8 cellular contexts compared by ENCODE assay signal in genomic region chr11:111422494-111423249, GRCh38. TPM values are rescaled to one million over a fixed set of nuclear protein-coding genes. Genes with fewer than 3 reads are reported as not detected.
DNase-seq lines count a peak whose midpoint lies in the region; ATAC-seq, FAIRE-seq and TF ChIP-seq lines count a peak whose summit lies in the region.

No MANE protein-coding gene starts in this region.

- TF ChIP-seq CTCF in Peyer's patch (IDR thresholded peaks at IDR 0.05): peak; percentile 62 to 83 (median 74)

- no peak overlapping the region for H3K4me3 Mint-ChIP-seq in activated naive CD8-positive, alpha-beta T cell treated with anti-CD3 and anti-CD28 coated beads, Interleukin-2, amount 10 ng/mL, durations not matched to agents 7 days and 5 days

- no peak overlapping the region for H3K4me3 ChIP-seq in Peyer's patch

- POLR2A ChIA-PET in activated naive CD8-positive, alpha-beta T cell treated with anti-CD3 and anti-CD28 coated beads, Interleukin-2, amount 10 ng/mL, durations not matched to agents 7 days and 5 days (lab: Charles Lee): no interaction called here

- H3K4me1 Mint-ChIP-seq in activated naive CD8-positive, alpha-beta T cell treated with anti-CD3 and anti-CD28 coated beads, Interleukin-2, amount 10 ng/mL, durations not matched to agents 7 days and 5 days: peaks cover 20% of the 10 kb centered on the region

- DNase-seq in EH (ENCODE audit: low read depth) (peak; percentile 35), HTR-8/SVneo (ENCODE audit: insufficient read length, low spot score) (peak; percentile 55), Peyer's patch (peak; percentile 75 to 85 (median 79)), iPS DF 19.7 (ENCODE audit: low read depth, low spot score) (peak; percentile 52), putamen (ENCODE audit: low spot score) (no peak)
- peak; percentile 62 for DNase-seq in activated naive CD8-positive, alpha-beta T cell treated with anti-CD3 and anti-CD28 coated beads, Interleukin-2, amount 10 ng/mL, durations not matched to agents 7 days and 5 days
- DNase-seq in stimulated activated CD4-positive, alpha-beta T cell treated with anti-CD3 and anti-CD28 coated beads, Interleukin-2, amount 100 ng/mL, for 4 hours (ENCODE audit: low read depth): peak; percentile 57

- no peaks in the 10 kb centered on the region for H3K9me3 ChIP-seq in Peyer's patch

- no peak for TF ChIP-seq POLR2A in Peyer's patch (IDR thresholded peaks at IDR 0.05)

- peak; percentile 79 for ATAC-seq in GM21528 (IDR thresholded peaks at IDR 0.05; ENCODE audit: low FRiP score, unreplicated experiment)
- ATAC-seq in activated naive CD8-positive, alpha-beta T cell treated with anti-CD3 and anti-CD28 coated beads, Interleukin-2, amount 10 ng/mL, durations not matched to agents 7 days and 5 days (ENCODE audit: low read depth): peak; percentile 62

- peak; percentile 16 for FAIRE-seq in HTR-8/SVneo (lab: Jason Lieb, UNC)

- H3K27me3 Mint-ChIP-seq in activated naive CD8-positive, alpha-beta T cell treated with anti-CD3 and anti-CD28 coated beads, Interleukin-2, amount 10 ng/mL, durations not matched to agents 7 days and 5 days: peaks cover 4% of the 10 kb centered on the region

- H3K27ac ChIP-seq in Peyer's patch: peak overlapping the region in 3 of 4 donors; percentile 40 to 56 (median 55)

- no peaks in the 10 kb centered on the region for H3K27me3 ChIP-seq in Peyer's patch

- H3K4me1 ChIP-seq in Peyer's patch: peaks cover 0 to 26% (median 23%) of the 10 kb centered on the region in 4 donors

- H3K36me3 ChIP-seq in Peyer's patch: no peaks in the 10 kb centered on the region

- peaks cover 3% of the 10 kb centered on the region for H3K36me3 Mint-ChIP-seq in activated naive CD8-positive, alpha-beta T cell treated with anti-CD3 and anti-CD28 coated beads, Interleukin-2, amount 10 ng/mL, durations not matched to agents 7 days and 5 days

- peaks cover 6% of the 10 kb centered on the region for H3K9me3 Mint-ChIP-seq in activated naive CD8-positive, alpha-beta T cell treated with anti-CD3 and anti-CD28 coated beads, Interleukin-2, amount 10 ng/mL, durations not matched to agents 7 days and 5 days

- no peak overlapping the region for H3K27ac Mint-ChIP-seq in activated naive CD8-positive, alpha-beta T cell treated with anti-CD3 and anti-CD28 coated beads, Interleukin-2, amount 10 ng/mL, durations not matched to agents 7 days and 5 days

RNA-seq across cellular contexts. Expression of gene POU2AF1, which starts 43.6 kb away (rescaled TPM):
- 10 to 100 TPM in 1 of 4 donors, 1 to 10 TPM in 3; 5.0 to 33.0 (median 5.4) TPM for total RNA-seq in Peyer's patch
- 1 to 10 TPM; 1.9 to 2.1 TPM for total RNA-seq in activated naive CD8-positive, alpha-beta T cell treated with anti-CD3 and anti-CD28 coated beads, Interleukin-2, amount 10 ng/mL, durations not matched to agents 7 days and 5 days
